In the genomic region with DNA sequence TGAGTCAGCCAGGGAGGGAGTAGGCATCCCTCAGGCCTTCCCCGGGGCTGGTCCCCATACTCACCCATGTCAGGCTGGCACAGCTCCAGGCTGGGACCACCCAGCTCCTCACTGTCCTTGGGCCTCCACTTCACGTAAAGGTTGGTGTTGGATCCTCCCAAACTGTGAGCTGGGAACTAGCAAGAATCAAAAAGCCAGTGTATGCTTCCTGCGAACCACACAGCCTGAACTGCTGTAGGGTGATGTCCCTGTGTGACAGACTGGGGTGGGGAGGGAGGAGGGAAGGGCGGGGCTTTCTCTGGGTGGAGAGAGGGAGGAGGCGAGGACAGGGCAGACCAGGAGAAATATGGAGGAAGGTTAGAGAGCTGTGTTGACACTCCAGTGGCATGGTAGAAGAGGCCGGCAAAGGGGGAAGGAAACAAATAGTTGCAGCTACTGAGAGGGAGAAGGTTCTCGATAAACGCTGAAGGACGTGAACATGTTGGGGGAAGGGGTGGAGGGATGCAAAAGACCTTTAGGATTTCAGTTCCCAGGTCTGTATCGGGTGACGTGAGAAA, we compare ENCODE assay signal across 8 cellular contexts. TPM values are rescaled to one million over a fixed set of nuclear protein-coding genes. Genes with fewer than 3 reads are reported as not detected.
A peak's percentile ranks its signal among the peaks of the same experiment; 100 is the strongest.
DNase-seq lines count a peak whose midpoint lies in the region; ATAC-seq and TF ChIP-seq lines count a peak whose summit lies in the region.

No MANE protein-coding gene starts in this region.

- H3K27ac Mint-ChIP-seq in IgD-negative memory B cell (peak overlapping the region; percentile 98 to 99 (median 98)), nephron progenitor cell (peak overlapping the region; percentile 99)
- peak overlapping the region; percentile 93 for H3K27ac Mint-ChIP-seq in stimulated activated naive CD8-positive, alpha-beta T cell treated with anti-CD3 and anti-CD28 coated beads, Interleukin-15, Interleukin-2, amounts not matched to agents 100 ng/mL and 50 ng/mL, for 24 hours

- H3K36me3 Mint-ChIP-seq in IgD-negative memory B cell (peaks cover 5% of the 10 kb centered on the region), nephron progenitor cell (ENCODE audit: low read depth) (peaks cover 33% of the 10 kb centered on the region)
- H3K36me3 Mint-ChIP-seq in stimulated activated naive CD8-positive, alpha-beta T cell treated with anti-CD3 and anti-CD28 coated beads, Interleukin-15, Interleukin-2, amounts not matched to agents 100 ng/mL and 50 ng/mL, for 24 hours (ENCODE audit: low read depth), result peaks cover 33% of the 10 kb centered on the region

- H3K4me3 ChIP-seq in Peyer's patch, result peak overlapping the region; percentile 75 to 93 (median 79)
- peak overlapping the region; percentile 83 for H3K4me3 ChIP-seq in fibroblast of mammary gland (ENCODE audit: control insufficient read depth, low read depth, low read length)

- H3K27me3 Mint-ChIP-seq in IgD-negative memory B cell (peaks cover 1% of the 10 kb centered on the region), nephron progenitor cell (ENCODE audit: low read depth, poor library complexity) (peaks cover 5% of the 10 kb centered on the region)
- H3K27me3 Mint-ChIP-seq in stimulated activated naive CD8-positive, alpha-beta T cell treated with anti-CD3 and anti-CD28 coated beads, Interleukin-15, Interleukin-2, amounts not matched to agents 100 ng/mL and 50 ng/mL, for 24 hours, result no peaks in the 10 kb centered on the region

- no peaks in the 10 kb centered on the region for H3K9me3 Mint-ChIP-seq in IgD-negative memory B cell
- H3K9me3 Mint-ChIP-seq in nephron progenitor cell, result no peaks in the 10 kb centered on the region
- no peaks in the 10 kb centered on the region for H3K9me3 Mint-ChIP-seq in stimulated activated naive CD8-positive, alpha-beta T cell treated with anti-CD3 and anti-CD28 coated beads, Interleukin-15, Interleukin-2, amounts not matched to agents 100 ng/mL and 50 ng/mL, for 24 hours

- TF ChIP-seq POLR2A in Peyer's patch (IDR thresholded peaks at IDR 0.05), result peak; percentile 72 to 85

- peaks cover 0 to 38% (median 0%) of the 10 kb centered on the region in 3 donors for H3K36me3 ChIP-seq in Peyer's patch

- TF ChIP-seq CTCF in Peyer's patch (IDR thresholded peaks at IDR 0.05), result no peak
- TF ChIP-seq CTCF in fibroblast of mammary gland (conservative IDR thresholded peaks at IDR 0.05; ENCODE audit: control insufficient read depth, insufficient read depth, low read depth, low read length), result no peak
- TF ChIP-seq CTCF in nephron progenitor cell (IDR thresholded peaks at IDR 0.05), result no peak

- ATAC-seq in GM21576 (IDR thresholded peaks at IDR 0.05; ENCODE audit: unreplicated experiment), result peak; percentile 32

- H3K9me3 ChIP-seq in Peyer's patch, result no peaks in the 10 kb centered on the region

- H3K4me3 Mint-ChIP-seq in IgD-negative memory B cell (peak overlapping the region; percentile 88 to 99 (median 95)), nephron progenitor cell (peak overlapping the region; percentile 96)
- H3K4me3 Mint-ChIP-seq in stimulated activated naive CD8-positive, alpha-beta T cell treated with anti-CD3 and anti-CD28 coated beads, Interleukin-15, Interleukin-2, amounts not matched to agents 100 ng/mL and 50 ng/mL, for 24 hours, result peak overlapping the region; percentile 95

- DNase-seq in DMS153 treated with DMSO at 0.1 percent for 48 hours (lab: John Stamatoyannopoulos, UW; ENCODE audit: unreplicated experiment) (peak; percentile 77), Peyer's patch (peak; percentile 94 to 96 (median 95)), activated T-helper 1 cell treated with Interleukin-2 at 50 U/mL for 16 hours (ENCODE audit: low read depth) (peak; percentile 69), fibroblast of mammary gland (ENCODE audit: low read depth) (peak; percentile 83), nephron progenitor cell (peak; percentile 76)

- H3K27me3 ChIP-seq in Peyer's patch, result no peaks in the 10 kb centered on the region

- peaks cover 34 to 45% (median 41%) of the 10 kb centered on the region in 3 donors for H3K4me1 Mint-ChIP-seq in IgD-negative memory B cell
- peaks cover 71% of the 10 kb centered on the region for H3K4me1 Mint-ChIP-seq in nephron progenitor cell
- H3K4me1 Mint-ChIP-seq in stimulated activated naive CD8-positive, alpha-beta T cell treated with anti-CD3 and anti-CD28 coated beads, Interleukin-15, Interleukin-2, amounts not matched to agents 100 ng/mL and 50 ng/mL, for 24 hours (ENCODE audit: low read depth), result peaks cover 69% of the 10 kb centered on the region

- peak overlapping the region; percentile 92 to 99 (median 96) for H3K27ac ChIP-seq in Peyer's patch

- H3K4me1 ChIP-seq in Peyer's patch, result peaks cover 7 to 44% (median 27%) of the 10 kb centered on the region in 4 donors

RNA-seq across cellular contexts. Expression of a gene that starts 6.1 kb away (rescaled TPM):
- 46.9 TPM for polyA plus RNA-seq in IgD-negative memory B cell
- total RNA-seq in Peyer's patch, result 100 to 1,000 TPM in 3 of 4 donors, 10 to 100 TPM in 1; 98.2 to 259 (median 141) TPM

RNA-seq across cellular contexts. Expression of a gene that starts 9.6 kb away (rescaled TPM):
- polyA plus RNA-seq in IgD-negative memory B cell, result 727 TPM
- 100 to 1,000 TPM; 333 to 768 (median 688) TPM for total RNA-seq in Peyer's patch

RNA-seq across cellular contexts. Expression of a gene that starts 51.9 kb away (rescaled TPM):
- polyA plus RNA-seq in IgD-negative memory B cell, result 246 TPM
- total RNA-seq in Peyer's patch, result 10 to 100 TPM; 50.6 to 95.7 (median 67.3) TPM

Comparison
In these comparisons a context has a peak if more than half of its experiments do, and no peak if none do; other contexts are left out.
1. Peak in every context shown above with its lines: DNase-seq, ATAC-seq, H3K4me3 ChIP-seq and H3K27ac ChIP-seq.